Comparison of ENCODE assay signal across 10 cellular contexts in the genomic region with DNA sequence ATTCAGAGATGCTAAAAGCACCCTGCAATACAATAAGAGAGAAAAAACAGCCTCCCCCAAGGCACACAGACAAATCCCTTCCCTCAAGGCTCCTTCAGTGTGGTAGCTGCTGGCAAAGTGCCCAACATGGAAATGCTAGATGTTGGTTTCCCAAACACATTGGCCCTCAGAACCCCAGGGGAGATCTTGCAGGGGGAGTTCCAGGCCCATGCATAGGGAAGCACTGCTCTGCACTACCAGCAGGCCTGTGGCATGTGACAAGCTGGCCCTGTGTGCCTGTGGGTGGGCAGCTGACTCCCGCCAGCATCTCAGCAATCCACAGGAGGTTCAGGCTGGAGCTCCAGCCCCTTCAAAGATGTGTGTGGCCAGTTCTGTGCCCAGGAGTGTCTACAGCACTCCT. TPM values are rescaled to one million over a fixed set of nuclear protein-coding genes. Genes with fewer than 3 reads are reported as not detected.
DNase-seq lines count a peak whose midpoint lies in the region; ATAC-seq lines count a peak whose summit lies in the region.
"Had no signal": no experiment of that assay in that cellular context is flagged by ENCODE, and none has a peak within 500 bp of the region (broad histone marks: within the 10 kb centered on the region; RNA-seq: fewer than 3 reads in every experiment).

No MANE protein-coding gene starts in this region.

- POLR2A ChIA-PET in activated CD4-positive, alpha-beta T cell treated with anti-CD3 and anti-CD28 coated beads, Interleukin-2, amount 10 ng/mL, durations not matched to agents 7 days and 5 days (lab: Charles Lee) = interaction anchor here (0.9 to 2.4 kb wide), 2 partner anchors 18 to 72 kb away, joined by 3 to 14 read pairs; a partner anchor contains a TSS

- DNase-seq in activated CD4-positive, alpha-beta T cell treated with anti-CD3 and anti-CD28 coated beads, Interleukin-2, amount 10 ng/mL, durations not matched to agents 7 days and 5 days = no peak
- DNase-seq in activated CD4-positive, alpha-beta T cell treated with anti-CD3 and anti-CD28 coated beads for 1 hour = no peak
- DNase-seq in astrocyte of the hippocampus (ENCODE audit: low read depth, low spot score) (peak; percentile 29), smooth muscle cell of the brain vasculature (ENCODE audit: low read depth, low spot score) (peak; percentile 62), COR-L47 (lab: John Stamatoyannopoulos, UW) (no peak), NCI-H1105 treated with DMSO at 0.1 percent for 48 hours (lab: John Stamatoyannopoulos, UW) (no peak), GM19238 (ENCODE audit: insufficient read length, low spot score) (no peak)
- DNase-seq: foreskin keratinocyte had no signal

- peak overlapping the region; percentile 97 for H3K27ac Mint-ChIP-seq in activated CD4-positive, alpha-beta T cell treated with anti-CD3 and anti-CD28 coated beads, Interleukin-2, amount 10 ng/mL, durations not matched to agents 7 days and 5 days
- H3K27ac Mint-ChIP-seq: WTC11 had no signal

- peaks cover 62% of the 10 kb centered on the region for H3K4me1 Mint-ChIP-seq in activated CD4-positive, alpha-beta T cell treated with anti-CD3 and anti-CD28 coated beads, Interleukin-2, amount 10 ng/mL, durations not matched to agents 7 days and 5 days
- H3K4me1 Mint-ChIP-seq: WTC11 had no signal

- peak overlapping the region; percentile 31 for H3K4me3 Mint-ChIP-seq in activated CD4-positive, alpha-beta T cell treated with anti-CD3 and anti-CD28 coated beads, Interleukin-2, amount 10 ng/mL, durations not matched to agents 7 days and 5 days
- H3K4me3 Mint-ChIP-seq: WTC11 had no signal

- CTCF ChIA-PET in activated CD4-positive, alpha-beta T cell treated with anti-CD3 and anti-CD28 coated beads, Interleukin-2, amount 10 ng/mL, durations not matched to agents 7 days and 5 days (lab: Charles Lee) = interaction anchor here (0.6 to 2.2 kb wide), 10 partner anchors 8 to 482 kb away, joined by 3 to 9 read pairs (median 4); a partner anchor contains a TSS

- peak; percentile 7 for ATAC-seq in HG03354 (IDR thresholded peaks at IDR 0.05; ENCODE audit: poor library complexity, severe bottlenecking, unreplicated experiment)
- ATAC-seq: foreskin keratinocyte, WTC11 had no signal

- no peaks in the 10 kb centered on the region for H3K9me3 Mint-ChIP-seq in activated CD4-positive, alpha-beta T cell treated with anti-CD3 and anti-CD28 coated beads, Interleukin-2, amount 10 ng/mL, durations not matched to agents 7 days and 5 days
- H3K9me3 Mint-ChIP-seq: WTC11 had no signal

- no peaks in the 10 kb centered on the region for H3K27me3 Mint-ChIP-seq in activated CD4-positive, alpha-beta T cell treated with anti-CD3 and anti-CD28 coated beads, Interleukin-2, amount 10 ng/mL, durations not matched to agents 7 days and 5 days

- H3K36me3 Mint-ChIP-seq in activated CD4-positive, alpha-beta T cell treated with anti-CD3 and anti-CD28 coated beads, Interleukin-2, amount 10 ng/mL, durations not matched to agents 7 days and 5 days (ENCODE audit: low read depth) = no peaks in the 10 kb centered on the region
- H3K36me3 Mint-ChIP-seq: WTC11 had no signal

RNA-seq across cellular contexts. Expression of a gene that starts 16.8 kb away (rescaled TPM):
- total RNA-seq in activated CD4-positive, alpha-beta T cell treated with anti-CD3 and anti-CD28 coated beads, Interleukin-2, amount 10 ng/mL, durations not matched to agents 7 days and 5 days = 10 to 100 TPM; 36.2 to 41.0 TPM

RNA-seq across cellular contexts. Expression of a gene that starts 44.6 kb away (rescaled TPM):
- total RNA-seq in activated CD4-positive, alpha-beta T cell treated with anti-CD3 and anti-CD28 coated beads, Interleukin-2, amount 10 ng/mL, durations not matched to agents 7 days and 5 days = under 1 TPM; 0.10 TPM

Comparison
In these comparisons a context has a peak if more than half of its experiments do, and no peak if none do; other contexts are left out.
1. DNase-seq: peak in astrocyte of the hippocampus (single experiment) and smooth muscle cell of the brain vasculature (single experiment); none in activated CD4-positive, alpha-beta T cell treated with anti-CD3 and anti-CD28 coated beads, Interleukin-2, amount 10 ng/mL, durations not matched to agents 7 days and 5 days (single experiment), activated CD4-positive, alpha-beta T cell treated with anti-CD3 and anti-CD28 coated beads for 1 hour (single experiment), COR-L47 (single experiment), NCI-H1105 treated with DMSO at 0.1 percent for 48 hours (single experiment) and GM19238 (single experiment).